In genomic region chr19:9584073-9584833, GRCh38 we compare ENCODE assay signal across 8 cellular contexts. TPM values are rescaled to one million over a fixed set of nuclear protein-coding genes. Genes with fewer than 3 reads are reported as not detected.
DNase-seq lines count a peak whose midpoint lies in the region; ATAC-seq and TF ChIP-seq lines count a peak whose summit lies in the region.

Gene ZNF121, minus strand, starts transcription at chr19:9584504. Its CDS starts 16,407 bp downstream, at chr19:9568097.

- H4K20me1 ChIP-seq in OCI-LY3 (ENCODE audit: insufficient read depth, low read length): peaks cover 25% of the 10 kb centered on the region

- peak within 1 kb of the TSS; percentile 91 for H2AFZ ChIP-seq in OCI-LY3 (ENCODE audit: low read depth, low read length)

- H3K36me3 ChIP-seq in HUES48 (ENCODE audit: control insufficient read depth, insufficient read depth, low read length) (peaks cover 22% of the 10 kb centered on the region), OCI-LY3 (replicated peaks; ENCODE audit: low read depth, low read length) (peaks cover 34% of the 10 kb centered on the region)

- H3K4me1 ChIP-seq in HUES48 (ENCODE audit: control insufficient read depth, insufficient read depth, low read length) (peaks cover 18% of the 10 kb centered on the region), OCI-LY3 (ENCODE audit: low read length) (peaks cover 8% of the 10 kb centered on the region; the same call in 1 of the 2 replicates), mononuclear cell (ENCODE audit: insufficient read depth, low read length) (peaks cover 19% of the 10 kb centered on the region)

- H3K27me3 ChIP-seq in HUES48 (ENCODE audit: control insufficient read depth, insufficient read depth, low read length): no peaks in the 10 kb centered on the region
- no peaks in the 10 kb centered on the region for H3K27me3 ChIP-seq in OCI-LY3 (ENCODE audit: low read depth, low read length)
- H3K27me3 ChIP-seq in mononuclear cell (ENCODE audit: insufficient read depth, low read length): no peaks in the 10 kb centered on the region

- H3K9me3 ChIP-seq in HUES48 (ENCODE audit: control insufficient read depth, insufficient read depth, low read length) (no peaks in the 10 kb centered on the region), OCI-LY3 (ENCODE audit: insufficient read depth, low read length) (peaks cover 17% of the 10 kb centered on the region; the same call in 1 of the 2 replicates), mononuclear cell (ENCODE audit: low read depth, low read length) (no peaks in the 10 kb centered on the region)

- H3K27ac ChIP-seq in HUES48 (ENCODE audit: low read depth, low read length) (peak within 1 kb of the TSS; percentile 92), OCI-LY3 (ENCODE audit: low read length) (peak within 1 kb of the TSS; percentile 63)

- H3K79me2 ChIP-seq in OCI-LY3 (ENCODE audit: low read length): peaks cover 54% of the 10 kb centered on the region

- TF ChIP-seq CTCF in OCI-LY3 (IDR thresholded peaks at IDR 0.05; ENCODE audit: low read depth, low read length) (no peak), epithelial cell of esophagus (IDR thresholded peaks at IDR 0.05; ENCODE audit: insufficient read depth, low read depth, low read length, missing control alignments) (no peak)

- peak; percentile 39 for ATAC-seq in GM19468 (IDR thresholded peaks at IDR 0.05; ENCODE audit: extremely low read depth, unreplicated experiment)

- H3K9ac ChIP-seq in HUES48 (ENCODE audit: low read depth, low read length): peak within 1 kb of the TSS; percentile 99
- H3K9ac ChIP-seq in OCI-LY3 (ENCODE audit: low read length): peak within 1 kb of the TSS; percentile 84

- H3K4me2 ChIP-seq in OCI-LY3 (ENCODE audit: low read length): peak within 1 kb of the TSS; percentile 62

- peak within 1 kb of the TSS; percentile 98 for H3K4me3 ChIP-seq in HUES48 (ENCODE audit: low read depth, low read length)
- peak within 1 kb of the TSS; percentile 81 for H3K4me3 ChIP-seq in OCI-LY3 (ENCODE audit: low read length)
- peak within 1 kb of the TSS; percentile 96 for H3K4me3 ChIP-seq in epithelial cell of esophagus (ENCODE audit: low read length)
- H3K4me3 ChIP-seq in mononuclear cell (ENCODE audit: low read length): peak within 1 kb of the TSS; percentile 95

- DNase-seq in CMK (ENCODE audit: low read depth) (peak; percentile 72), activated T-cell treated with anti-CD3 and anti-CD28 coated beads for 24 hours (ENCODE audit: low read depth) (peak; percentile 79), epithelial cell of esophagus (ENCODE audit: low read depth) (peak; percentile 77)
- DNase-seq in stimulated activated CD8-positive, alpha-beta memory T cell treated with anti-CD3 and anti-CD28 coated beads, Interleukin-4, amount 100 ng/mL, for 1 hour (ENCODE audit: low read depth in 2 of 2, low spot score in 1 of 2): peak; percentile 49 to 67

RNA-seq across cellular contexts. Expression of gene ZNF121, which starts in this region (rescaled TPM):
- 38.1 TPM for total RNA-seq in mononuclear cell

Comparison
In these comparisons a context has a peak if more than half of its experiments do, and no peak if none do; other contexts are left out.
1. Peak in every context shown above with its lines: DNase-seq, ATAC-seq, H3K4me3 ChIP-seq and H3K27ac ChIP-seq.